ENCODE assay signal across 27 cellular contexts in genomic region chr12:115898670-115899069, GRCh38.
DNase-seq lines count a peak whose midpoint lies in the region; ATAC-seq, FAIRE-seq and TF ChIP-seq lines count a peak whose summit lies in the region.
"Had no signal": no experiment of that assay in that cellular context is flagged by ENCODE, and none has a peak within 500 bp of the region (broad histone marks: within the 10 kb centered on the region; RNA-seq: fewer than 3 reads in every experiment).

No MANE protein-coding gene starts in this region.

- H3K27ac ChIP-seq in A549: no peak overlapping the region
- H3K27ac ChIP-seq: breast epithelium, heart right ventricle, SK-N-MC, suprapubic skin had no signal

- TF ChIP-seq POLR2A in A549 (IDR thresholded peaks at IDR 0.05; ENCODE audit: low read length): no peak
- TF ChIP-seq POLR2A in NB4 (IDR thresholded peaks at IDR 0.05; ENCODE audit: extremely low read depth, insufficient read length): no peak

- DNase-seq in A549 (ENCODE audit: low read depth in 1 of 2, low spot score in 1 of 2): peak in 1 of 2 experiments; percentile 28
- DNase-seq in GM06990 (ENCODE audit: extremely low read depth, insufficient read length): no peak
- peak; percentile 19 for DNase-seq in NB4 (ENCODE audit: low read depth)
- peak; percentile 41 for DNase-seq in choroid plexus epithelial cell (ENCODE audit: low read depth)
- no peak for DNase-seq in stimulated activated naive B cell treated with anti-CD40 and anti-IgM and Interleukin-4, amounts not matched to agents 10 μg/mL and 1 μg/mL and 100 μg/mL, for 72 hours
- DNase-seq in urothelium cell line (ENCODE audit: low spot score): no peak
- DNase-seq: activated CD4-positive, alpha-beta T cell treated with anti-CD3 and anti-CD28 coated beads, Interleukin-2, amount 50 U/mL, for 48 hours; activated naive CD8-positive, alpha-beta T cell treated with anti-CD3 and anti-CD28 coated beads for 36 hours; activated T-cell treated with anti-CD3 and anti-CD28 coated beads, Interleukin-2, amount 50 U/mL, for 48 hours; effector CD4-positive, alpha-beta T cell; heart right ventricle; islet precursor cell; MG63; naive B cell; NCI-H2029; NCI-H510A; stimulated activated CD4-positive, alpha-beta T cell treated with anti-CD3 and anti-CD28 coated beads, Interleukin-4, amount 100 ng/mL, for 4 hours; stimulated activated CD8-positive, alpha-beta memory T cell treated with anti-CD3 and anti-CD28 coated beads, Interleukin-4, amount 100 ng/mL, for 48 hours had no signal

- no peaks in the 10 kb centered on the region for H3K9me3 ChIP-seq in A549
- H3K9me3 ChIP-seq: MG63, suprapubic skin had no signal

- no peak overlapping the region for H3K4me2 ChIP-seq in A549

- ATAC-seq in A549 (peak in 1 of 2 experiments; percentile 72; a peak in 3 of 6 replicates), GM18868 (IDR thresholded peaks at IDR 0.05; ENCODE audit: unreplicated experiment) (no peak), HG03571 (IDR thresholded peaks at IDR 0.05; ENCODE audit: unreplicated experiment) (no peak)
- ATAC-seq in stimulated activated naive B cell treated with anti-CD40 and anti-IgM and Interleukin-4, amounts not matched to agents 10 μg/mL and 1 μg/mL and 100 μg/mL, for 72 hours (replicated peaks): no peak
- ATAC-seq: heart right ventricle had no signal

- peak in 1 of 2 experiments; percentile 10; a peak in 1 of 5 replicates for TF ChIP-seq RAD21 in A549 (conservative IDR thresholded peaks at IDR 0.05 in 1 of 2, IDR thresholded peaks at IDR 0.05 in 1 of 2)

- no peaks in the 10 kb centered on the region for H3K36me3 ChIP-seq in GM06990 (ENCODE audit: control insufficient read depth, insufficient read depth, low read length)
- H3K36me3 ChIP-seq: breast epithelium, heart right ventricle, MG63, suprapubic skin had no signal

- no peaks in the 10 kb centered on the region; the same call in 2 of the 3 replicates for H3K4me1 ChIP-seq in A549
- H3K4me1 ChIP-seq: breast epithelium, heart right ventricle, suprapubic skin had no signal

- POLR2A ChIA-PET in A549 (lab: Yijun Ruan, JAX): no interaction called here

- no peaks in the 10 kb centered on the region for H3K36me3 Mint-ChIP-seq in stimulated activated naive B cell treated with anti-CD40 and anti-IgM and Interleukin-4, amounts not matched to agents 10 μg/mL and 1 μg/mL and 100 μg/mL, for 72 hours
- H3K36me3 Mint-ChIP-seq: activated naive CD8-positive, alpha-beta T cell treated with anti-CD3 and anti-CD28 coated beads for 36 hours had no signal

- FAIRE-seq in A549 (lab: Jason Lieb, UNC) (no peak), urothelium cell line (lab: Jason Lieb, UNC) (no peak)
- FAIRE-seq: G401.6, GM18507, H54, TTC549 had no signal

- H3K27me3 ChIP-seq in GM06990 (replicated peaks; ENCODE audit: control insufficient read depth, insufficient read depth, low read length): no peaks in the 10 kb centered on the region
- H3K27me3 ChIP-seq: breast epithelium had no signal

- TF ChIP-seq EP300 in A549 (IDR thresholded peaks at IDR 0.05): no peak

- 0% methylated on average over 1 of the region's 1 CpG for WGBS in A549 (ENCODE audit: missing lambda C conversion rate)

- no peak overlapping the region for H3K4me3 ChIP-seq in A549
- no peak overlapping the region for H3K4me3 ChIP-seq in GM06990 (replicated peaks; ENCODE audit: low read depth, low read length)
- H3K4me3 ChIP-seq in NB4 (ENCODE audit: low read depth, low read length): no peak overlapping the region
- H3K4me3 ChIP-seq in choroid plexus epithelial cell (ENCODE audit: low read depth, low read length): no peak overlapping the region
- H3K4me3 ChIP-seq: breast epithelium, heart right ventricle, MG63, SK-N-MC, suprapubic skin had no signal

- no peak overlapping the region for H3K4me3 Mint-ChIP-seq in stimulated activated naive B cell treated with anti-CD40 and anti-IgM and Interleukin-4, amounts not matched to agents 10 μg/mL and 1 μg/mL and 100 μg/mL, for 72 hours
- H3K4me3 Mint-ChIP-seq: activated naive CD8-positive, alpha-beta T cell treated with anti-CD3 and anti-CD28 coated beads for 36 hours; naive B cell had no signal

- H3K27me3 Mint-ChIP-seq in stimulated activated naive B cell treated with anti-CD40 and anti-IgM and Interleukin-4, amounts not matched to agents 10 μg/mL and 1 μg/mL and 100 μg/mL, for 72 hours: peaks cover 14 to 29% of the 10 kb centered on the region in 2 donors

- H3K9me3 Mint-ChIP-seq in stimulated activated naive B cell treated with anti-CD40 and anti-IgM and Interleukin-4, amounts not matched to agents 10 μg/mL and 1 μg/mL and 100 μg/mL, for 72 hours: peaks cover 5 to 17% of the 10 kb centered on the region in 2 donors

- H3K4me1 Mint-ChIP-seq in stimulated activated naive B cell treated with anti-CD40 and anti-IgM and Interleukin-4, amounts not matched to agents 10 μg/mL and 1 μg/mL and 100 μg/mL, for 72 hours: no peaks in the 10 kb centered on the region
- H3K4me1 Mint-ChIP-seq: activated naive CD8-positive, alpha-beta T cell treated with anti-CD3 and anti-CD28 coated beads for 36 hours; naive B cell had no signal

- H3K27ac Mint-ChIP-seq in stimulated activated naive B cell treated with anti-CD40 and anti-IgM and Interleukin-4, amounts not matched to agents 10 μg/mL and 1 μg/mL and 100 μg/mL, for 72 hours: no peak overlapping the region
- H3K27ac Mint-ChIP-seq: activated naive CD8-positive, alpha-beta T cell treated with anti-CD3 and anti-CD28 coated beads for 36 hours; naive B cell had no signal

- CTCF ChIA-PET in A549 (lab: Yijun Ruan, JAX): interaction anchor here (0.6 to 2.6 kb wide), 6 partner anchors 18 to 1947 kb away, joined by 3 to 12 read pairs (median 4); no protein-coding TSS in a partner anchor

- TF ChIP-seq CTCF in A549 (IDR thresholded peaks at IDR 0.05) (0 out of 3 replicates have a peak, but pooled peaks have one; percentile 11), GM06990 (IDR thresholded peaks at IDR 0.05; ENCODE audit: insufficient read depth, low read length, poor library complexity, severe bottlenecking) (peak; percentile 29), NB4 (IDR thresholded peaks at IDR 0.05; ENCODE audit: low read depth, low read length) (peak; percentile 38), choroid plexus epithelial cell (conservative IDR thresholded peaks at IDR 0.05; ENCODE audit: low read depth, low read length) (peak; percentile 57)

TF ChIP-seq in A549, 52 proteins besides CTCF, POLR2A, EP300 and RAD21:
- no peak for TF ChIP-seq NFE2L2 (conservative IDR thresholded peaks at IDR 0.05; ENCODE audit: low read length)
- TF ChIP-seq MAZ (IDR thresholded peaks at IDR 0.05; ENCODE audit: borderline replicate concordance, low read depth, low read length): no peak
- no peak for TF ChIP-seq PBX3 (IDR thresholded peaks at IDR 0.05)
- no peak for TF ChIP-seq NR3C1 (IDR thresholded peaks at IDR 0.05)
- TF ChIP-seq KDM5A (IDR thresholded peaks at IDR 0.05): no peak
- no peak for TF ChIP-seq FOXS1 (CRISPR knock-in tag; IDR thresholded peaks at IDR 0.05)
- no peak for TF ChIP-seq MAFK (IDR thresholded peaks at IDR 0.05; ENCODE audit: partially characterized antibody)
- no peak for TF ChIP-seq HOXA7 (CRISPR knock-in tag; IDR thresholded peaks at IDR 0.05)

Comparison
In these comparisons a context has a peak if more than half of its experiments do, and no peak if none do; other contexts are left out.
1. DNase-seq: peak in NB4 (single experiment) and choroid plexus epithelial cell (single experiment); none in GM06990 (single experiment), stimulated activated naive B cell treated with anti-CD40 and anti-IgM and Interleukin-4, amounts not matched to agents 10 μg/mL and 1 μg/mL and 100 μg/mL, for 72 hours (single experiment) and urothelium cell line (single experiment).
2. Peak in every context shown above with its lines, with median percentiles within 50 percentile points of each other: CTCF ChIP-seq.